8 cellular contexts compared by ENCODE assay signal in the genomic region with DNA sequence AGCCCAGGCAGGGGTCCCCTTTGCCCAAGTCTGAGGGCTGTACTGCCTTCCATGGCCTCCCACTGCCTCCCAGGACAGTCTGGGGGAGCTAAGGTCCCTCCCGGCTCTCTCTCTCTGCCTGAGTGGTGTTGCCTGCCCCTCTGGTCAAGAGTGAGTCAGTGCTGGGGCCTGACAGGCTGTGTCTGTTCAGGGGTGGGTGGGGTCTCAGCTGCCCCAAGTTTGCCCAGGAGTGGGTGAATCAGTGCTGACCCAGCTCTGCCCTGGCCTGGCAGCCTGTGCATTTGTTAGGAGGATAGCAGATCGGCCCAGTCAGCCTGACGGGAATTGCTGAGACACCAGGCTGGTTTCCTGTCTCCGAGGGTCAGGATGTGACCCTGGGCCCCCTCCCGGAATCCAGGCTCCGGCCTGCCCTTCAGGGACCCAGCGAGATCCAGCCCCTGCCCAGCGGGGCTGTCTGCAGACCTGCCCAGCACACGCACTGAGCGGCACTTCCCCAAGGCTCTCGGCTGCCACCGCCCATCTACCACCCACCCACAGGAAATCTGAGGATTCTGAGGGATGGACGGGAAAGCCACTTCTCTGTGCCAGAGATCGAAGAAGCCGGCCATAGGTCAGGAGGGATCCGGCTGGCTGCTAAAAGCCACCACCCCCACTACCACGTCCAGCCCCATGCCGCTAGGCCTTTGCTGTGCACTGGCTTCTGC. TPM values are rescaled to one million over a fixed set of nuclear protein-coding genes. Genes with fewer than 3 reads are reported as not detected.
DNase-seq lines count a peak whose midpoint lies in the region; ATAC-seq and TF ChIP-seq lines count a peak whose summit lies in the region.

No MANE protein-coding gene starts in this region.

- H3K27me3 ChIP-seq in PC-3 (ENCODE audit: low read length) (no peaks in the 10 kb centered on the region), upper lobe of right lung (no peaks in the 10 kb centered on the region)

- H3K27me3 Mint-ChIP-seq in endothelial cell (ENCODE audit: unreplicated experiment), result peaks cover 7% of the 10 kb centered on the region

- ATAC-seq in PC-3 (peak; percentile 98), mucosa of descending colon (peak; percentile 69), upper lobe of right lung (peak; percentile 88), HG03354 (IDR thresholded peaks at IDR 0.05; ENCODE audit: poor library complexity, severe bottlenecking, unreplicated experiment) (no peak)

- no peaks in the 10 kb centered on the region for H3K79me2 ChIP-seq in PC-3 (ENCODE audit: low read length)

- H3K4me2 ChIP-seq in PC-3 (ENCODE audit: low read length), result peak overlapping the region; percentile 72

- H3K4me1 Mint-ChIP-seq in endothelial cell (ENCODE audit: unreplicated experiment), result peaks cover 66% of the 10 kb centered on the region

- H3K27ac Mint-ChIP-seq in endothelial cell (ENCODE audit: unreplicated experiment), result peak overlapping the region; percentile 95

- POLR2A ChIA-PET in PC-3 (lab: Charles Lee; ENCODE audit: unreplicated experiment), result no interaction called here

- H3K27ac ChIP-seq in PC-3 (ENCODE audit: low read length), result peak overlapping the region; percentile 59
- peak overlapping the region; percentile 91 for H3K27ac ChIP-seq in upper lobe of right lung

- peak; percentile 69 for DNase-seq in PC-3
- peak; percentile 69 for DNase-seq in endothelial cell (ENCODE audit: low spot score)
- peak; percentile 41 to 81 (median 51) for DNase-seq in mucosa of descending colon
- peak; percentile 86 for DNase-seq in upper lobe of right lung
- DNase-seq in activated effector memory CD4-positive, alpha-beta T cell treated with Interleukin-2 at 50 U/mL for 16 hours, result no peak
- no peak for DNase-seq in activated CD4-positive, alpha-beta T cell treated with anti-CD3 and anti-CD28 coated beads, Interleukin-2, amount 50 U/mL, for 1 hour
- DNase-seq in DMS 273 (lab: John Stamatoyannopoulos, UW; ENCODE audit: unreplicated experiment), result no peak

- H3K9me2 ChIP-seq in PC-3 (replicated peaks; ENCODE audit: low read length), result no peaks in the 10 kb centered on the region

- intact Hi-C loops in PC-3 (cut with micrococcal nuclease), result no loop called here
- intact Hi-C loops in mucosa of descending colon (cut with DNase I, micrococcal nuclease), result no loop called here
- intact Hi-C loops in upper lobe of right lung (cut with DNase I), result no loop called here

- no peaks in the 10 kb centered on the region for H3K36me3 ChIP-seq in PC-3 (ENCODE audit: low read depth, low read length)
- H3K36me3 ChIP-seq in mucosa of descending colon (ENCODE audit: low read depth), result no peaks in the 10 kb centered on the region
- peaks cover 30% of the 10 kb centered on the region for H3K36me3 ChIP-seq in upper lobe of right lung

- no peaks in the 10 kb centered on the region for H3K9me3 Mint-ChIP-seq in endothelial cell (ENCODE audit: unreplicated experiment)

- H2AFZ ChIP-seq in PC-3 (ENCODE audit: low read length), result peak overlapping the region; percentile 61

- no peak overlapping the region for H3K4me3 Mint-ChIP-seq in endothelial cell (ENCODE audit: unreplicated experiment)

- peak overlapping the region; percentile 7; the same call in 1 of the 2 replicates for H3K9ac ChIP-seq in PC-3 (ENCODE audit: low read length)

- H3F3A ChIP-seq in PC-3 (ENCODE audit: low read length, unreplicated experiment), result no peaks in the 10 kb centered on the region

- no peaks in the 10 kb centered on the region for H4K20me1 ChIP-seq in PC-3 (ENCODE audit: low read length)

- H3K9me3 ChIP-seq in PC-3 (ENCODE audit: low read length), result no peaks in the 10 kb centered on the region
- H3K9me3 ChIP-seq in mucosa of descending colon, result no peaks in the 10 kb centered on the region
- no peaks in the 10 kb centered on the region for H3K9me3 ChIP-seq in upper lobe of right lung

- H3K4me3 ChIP-seq in PC-3 (ENCODE audit: low read length) (peak overlapping the region; percentile 37; the same call in 1 of the 2 replicates), mucosa of descending colon (no peak overlapping the region), upper lobe of right lung (peak overlapping the region; percentile 8)

- peaks cover 24% of the 10 kb centered on the region for H3K36me3 Mint-ChIP-seq in endothelial cell (ENCODE audit: low read depth, unreplicated experiment)

- TSS peak; percentile 60 for BruUV-seq in PC-3 (replicated peaks; lab: Mats Ljungman, UMichigan)

- CTCF ChIA-PET in PC-3 (lab: Charles Lee), result no interaction called here

- no peak for TF ChIP-seq CTCF in PC-3 (conservative IDR thresholded peaks at IDR 0.05; ENCODE audit: low read depth, low read length)
- TF ChIP-seq CTCF in endothelial cell (IDR thresholded peaks at IDR 0.05; ENCODE audit: unreplicated experiment), result no peak
- TF ChIP-seq CTCF in mucosa of descending colon (IDR thresholded peaks at IDR 0.05), result no peak
- TF ChIP-seq CTCF in upper lobe of right lung (IDR thresholded peaks at IDR 0.05), result no peak

- H3K4me1 ChIP-seq in PC-3 (ENCODE audit: insufficient read depth, low read length) (peaks cover 16% of the 10 kb centered on the region), mucosa of descending colon (ENCODE audit: low read depth) (peaks cover 8% of the 10 kb centered on the region), upper lobe of right lung (peaks cover 71% of the 10 kb centered on the region)

RNA-seq across cellular contexts. Expression of gene ENG, which starts 15.9 kb away (rescaled TPM):
- total RNA-seq in PC-3 (2014; rRNA removed), result 1.1 and 1.2 TPM in 2 replicates
- total RNA-seq in endothelial cell (ENCODE audit: unreplicated experiment), result 113 TPM
- 10 to 100 TPM; 18.3 to 35.5 (median 34.8) TPM for total RNA-seq in mucosa of descending colon
- 322 TPM for total RNA-seq in upper lobe of right lung

RNA-seq across cellular contexts. Expression of gene FPGS, which starts 35.8 kb away (rescaled TPM):
- total RNA-seq in PC-3 (2014; rRNA removed), result 78.5 and 133 TPM in 2 replicates
- total RNA-seq in endothelial cell (ENCODE audit: unreplicated experiment), result 51.3 TPM
- 10 to 100 TPM; 41.0 to 46.5 (median 41.3) TPM for total RNA-seq in mucosa of descending colon
- 68.9 TPM for total RNA-seq in upper lobe of right lung

RNA-seq across cellular contexts. Expression of gene AK1, which starts 38.9 kb away (rescaled TPM):
- total RNA-seq in PC-3 (2014; rRNA removed) (79.1 and 105 TPM in 2 replicates), endothelial cell (ENCODE audit: unreplicated experiment) (63.3 TPM), mucosa of descending colon (100 to 1,000 TPM in 2 of 3 donors, 10 to 100 TPM in 1; 66.7 to 157 (median 106) TPM), upper lobe of right lung (158 TPM)

RNA-seq across cellular contexts. Expression of gene CDK9, which starts 52.7 kb away (rescaled TPM):
- total RNA-seq in PC-3 (2014; rRNA removed) (37.3 and 39.2 TPM in 2 replicates), endothelial cell (ENCODE audit: unreplicated experiment) (188 TPM), mucosa of descending colon (100 to 1,000 TPM in 1 of 3 donors, 10 to 100 TPM in 2; 67.8 to 111 (median 75.9) TPM), upper lobe of right lung (99.1 TPM)

Comparison
In these comparisons a context has a peak if more than half of its experiments do, and no peak if none do; other contexts are left out.
1. DNase-seq: peak in PC-3 (single experiment), endothelial cell (single experiment), mucosa of descending colon (3 of 3) and upper lobe of right lung (single experiment); none in activated effector memory CD4-positive, alpha-beta T cell treated with Interleukin-2 at 50 U/mL for 16 hours (single experiment), activated CD4-positive, alpha-beta T cell treated with anti-CD3 and anti-CD28 coated beads, Interleukin-2, amount 50 U/mL, for 1 hour (single experiment) and DMS 273 (single experiment).